ENCODE assay signal across 12 cellular contexts in the genomic region with DNA sequence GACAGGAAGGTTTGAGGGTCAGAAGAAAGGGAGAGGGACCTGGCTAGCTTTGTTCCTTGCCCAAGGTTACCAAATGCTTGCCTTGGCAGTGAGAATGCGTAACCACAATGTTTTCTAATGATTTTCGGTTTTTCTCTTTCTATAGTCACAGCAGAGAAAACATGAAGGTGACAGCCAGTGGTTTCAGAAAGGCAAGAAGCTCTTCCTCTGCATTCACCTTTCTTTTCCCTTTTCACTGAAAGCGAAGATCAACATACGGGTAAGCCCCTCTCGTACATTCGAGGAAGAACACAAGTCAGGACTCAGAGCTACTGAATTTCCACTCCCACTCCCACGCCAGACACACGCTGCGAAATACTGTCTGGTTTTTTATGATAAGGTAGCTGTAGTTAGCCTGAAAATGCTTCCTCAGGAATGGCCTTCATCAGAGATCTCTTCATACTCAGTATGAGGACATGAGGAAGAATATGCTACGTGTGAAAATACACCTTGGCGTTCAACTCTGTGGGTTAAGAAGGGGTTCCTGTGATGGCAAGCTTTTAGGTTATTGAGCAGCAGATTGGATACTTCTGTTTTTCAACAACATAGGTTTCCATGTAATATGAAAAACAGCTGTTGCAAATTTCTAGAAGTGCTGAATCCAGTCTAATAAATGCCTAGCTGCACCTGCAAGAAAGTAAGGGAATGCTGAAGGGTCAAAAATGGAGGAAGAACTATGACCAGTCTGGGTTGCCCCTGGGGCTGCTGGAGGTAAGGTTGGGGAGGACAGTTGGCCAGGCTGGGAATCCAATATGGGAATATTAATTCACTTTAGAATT. TPM values are rescaled to one million over a fixed set of nuclear protein-coding genes. Genes with fewer than 3 reads are reported as not detected.
DNase-seq lines count a peak whose midpoint lies in the region; ATAC-seq and TF ChIP-seq lines count a peak whose summit lies in the region.
"Had no signal": no experiment of that assay in that cellular context is flagged by ENCODE, and none has a peak within 500 bp of the region (broad histone marks: within the 10 kb centered on the region; RNA-seq: fewer than 3 reads in every experiment).

No MANE protein-coding gene starts in this region.

- no peaks in the 10 kb centered on the region for H3K27me3 Mint-ChIP-seq in stimulated activated naive CD8-positive, alpha-beta T cell treated with anti-CD3 and anti-CD28 coated beads, Interleukin-15, amount 100 ng/mL, for 72 hours

- H3K79me2 ChIP-seq in OCI-LY3 (ENCODE audit: low read length), result peaks cover 4% of the 10 kb centered on the region; the same call in 1 of the 2 replicates

- H2AFZ ChIP-seq in OCI-LY3 (ENCODE audit: low read depth, low read length), result no peak overlapping the region

- H3K27me3 ChIP-seq in OCI-LY3 (ENCODE audit: low read depth, low read length), result no peaks in the 10 kb centered on the region
- H3K27me3 ChIP-seq: BE2C had no signal

- peak overlapping the region; percentile 99 for H3K4me2 ChIP-seq in OCI-LY3 (ENCODE audit: low read length)

- intact Hi-C loops in posterior vena cava (cut with DNase I), result no loop called here

- no peak for TF ChIP-seq CTCF in OCI-LY3 (IDR thresholded peaks at IDR 0.05; ENCODE audit: low read depth, low read length)

- peak overlapping the region; percentile 98 for H3K9ac ChIP-seq in OCI-LY3 (ENCODE audit: low read length)

- peaks cover 37% of the 10 kb centered on the region for H3K4me1 Mint-ChIP-seq in stimulated activated naive CD8-positive, alpha-beta T cell treated with anti-CD3 and anti-CD28 coated beads, Interleukin-15, amount 100 ng/mL, for 72 hours

- peak overlapping the region; percentile 70 for H3K4me3 ChIP-seq in OCI-LY3 (ENCODE audit: low read length)

- H3K4me1 ChIP-seq in OCI-LY3 (ENCODE audit: low read length), result peaks cover 52% of the 10 kb centered on the region
- H3K4me1 ChIP-seq: BE2C had no signal

- peak overlapping the region; percentile 100 for H3K27ac ChIP-seq in OCI-LY3 (ENCODE audit: low read length)

- peak overlapping the region; percentile 49 to 63 for H3K27ac Mint-ChIP-seq in stimulated activated naive CD8-positive, alpha-beta T cell treated with anti-CD3 and anti-CD28 coated beads, Interleukin-15, amount 100 ng/mL, for 72 hours

- peaks cover 16% of the 10 kb centered on the region for H3K36me3 ChIP-seq in OCI-LY3 (replicated peaks; ENCODE audit: low read depth, low read length)
- H3K36me3 ChIP-seq: BE2C had no signal

- peak; percentile 45 for DNase-seq in activated naive CD4-positive, alpha-beta T cell treated with Interleukin-2 at 50 U/mL for 16 hours
- no peak for DNase-seq in activated naive CD4-positive, alpha-beta T cell (lab: John Stamatoyannopoulos, UW)
- peak; percentile 29 to 36 for DNase-seq in stimulated activated naive CD8-positive, alpha-beta T cell treated with anti-CD3 and anti-CD28 coated beads, Interleukin-15, amount 100 ng/mL, for 72 hours
- DNase-seq in NCI-H226, result no peak
- DNase-seq in posterior vena cava (ENCODE audit: low spot score), result no peak
- no peak for DNase-seq in G401 (ENCODE audit: low spot score)
- DNase-seq: activated CD4-positive, CD25-positive, alpha-beta regulatory T cell treated with anti-CD3 and anti-CD28 coated beads, Interleukin-2, amount 50 U/mL, for 72 hours; BE2C; effector CD8-positive, alpha-beta T cell had no signal

- H3K4me3 Mint-ChIP-seq in stimulated activated naive CD8-positive, alpha-beta T cell treated with anti-CD3 and anti-CD28 coated beads, Interleukin-15, amount 100 ng/mL, for 72 hours, result peak overlapping the region; percentile 66 to 71

- in situ Hi-C loops in G401 (cut with HindIII; ENCODE audit: low sequenced_read_pairs), result no loop called here

- ATAC-seq in HG02759 (IDR thresholded peaks at IDR 0.05; ENCODE audit: unreplicated experiment), result peak; percentile 42
- peak; percentile 53 for ATAC-seq in stimulated activated naive CD8-positive, alpha-beta T cell treated with anti-CD3 and anti-CD28 coated beads, Interleukin-15, amount 100 ng/mL, for 72 hours
- ATAC-seq: HCT116 had no signal

- H3K9me3 Mint-ChIP-seq in stimulated activated naive CD8-positive, alpha-beta T cell treated with anti-CD3 and anti-CD28 coated beads, Interleukin-15, amount 100 ng/mL, for 72 hours, result peaks cover 13 to 16% of the 10 kb centered on the region in 2 donors

- H3K9me3 ChIP-seq in OCI-LY3 (ENCODE audit: insufficient read depth, low read length), result peaks cover 13% of the 10 kb centered on the region
- H3K9me3 ChIP-seq: BE2C had no signal

- H4K20me1 ChIP-seq in OCI-LY3 (ENCODE audit: insufficient read depth, low read length), result no peaks in the 10 kb centered on the region

RNA-seq across cellular contexts. Expression of a gene that starts 7.4 kb away (rescaled TPM):
- total RNA-seq in posterior vena cava, result 1 to 10 TPM; 1.3 to 2.9 TPM
- 0.12 and 0.14 TPM in 2 replicates for total RNA-seq in G401 (2014; rRNA removed; shearing (Covaris generic))

Comparison
In these comparisons a context has a peak if more than half of its experiments do, and no peak if none do; other contexts are left out.
1. DNase-seq: peak in activated naive CD4-positive, alpha-beta T cell treated with Interleukin-2 at 50 U/mL for 16 hours (single experiment) and stimulated activated naive CD8-positive, alpha-beta T cell treated with anti-CD3 and anti-CD28 coated beads, Interleukin-15, amount 100 ng/mL, for 72 hours (2 of 2); none in activated naive CD4-positive, alpha-beta T cell (0 of 4), NCI-H226 (single experiment), posterior vena cava (single experiment) and G401 (single experiment).